In the genomic region with DNA sequence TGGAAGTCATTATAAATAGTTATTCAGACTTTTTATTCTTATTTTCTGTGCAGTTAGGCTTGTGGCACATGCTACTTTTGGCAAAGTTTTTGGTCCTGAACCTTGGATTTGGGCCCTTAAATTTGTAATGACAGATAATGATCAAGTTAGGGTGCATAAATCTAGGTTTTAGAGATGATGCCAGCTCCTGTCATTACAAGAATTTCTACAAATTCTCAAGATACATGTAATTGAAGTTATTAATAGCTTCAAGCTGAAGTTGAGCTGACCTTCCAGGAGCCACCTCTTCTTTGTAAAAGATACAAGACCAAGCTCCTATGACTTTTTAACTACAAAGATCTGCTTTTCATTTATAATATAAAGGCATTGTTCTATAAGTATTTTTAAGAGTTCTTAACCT, we compare ENCODE assay signal across 32 cellular contexts.
"Had no signal": no experiment of that assay in that cellular context is flagged by ENCODE, and none has a peak within 500 bp of the region (broad histone marks: within the 10 kb centered on the region; RNA-seq: fewer than 3 reads in every experiment).

No MANE protein-coding gene starts in this region.

- H3K4me3 Mint-ChIP-seq: natural killer cell; nephron; neural progenitor cell; stimulated activated memory B cell treated with anti-CD40 and anti-IgM and Interleukin-4, amounts not matched to agents 10 μg/mL and 1 μg/mL and 100 μg/mL, for 72 hours; stimulated activated naive CD8-positive, alpha-beta T cell treated with anti-CD3 and anti-CD28 coated beads, Interleukin-15, amount 100 ng/mL, for 72 hours; type B pancreatic cell had no signal

- H3K4me2 ChIP-seq: neural progenitor cell, smooth muscle cell had no signal

- H3K79me2 ChIP-seq: parathyroid adenoma had no signal

- H3K36me3 ChIP-seq: neural progenitor cell, ovary, right lobe of liver, sigmoid colon, spleen, suprapubic skin, tibial artery, transverse colon, upper lobe of right lung had no signal

- DNase-seq: natural killer cell; occipital lobe; ovary; posterior cingulate gyrus; psoas muscle; right cardiac atrium; right lobe of liver; sigmoid colon; spleen; stimulated activated CD4-positive, alpha-beta T cell treated with anti-CD3 and anti-CD28 coated beads, Interleukin-12 subunit alpha, Interleukin-12 subunit beta, amount 100 ng/mL, for 4 hours; stimulated activated CD4-positive, alpha-beta T cell treated with anti-CD3 and anti-CD28 coated beads, Interleukin-1b, Interleukin-23, amount 100 ng/mL, for 48 hours; stimulated activated CD4-positive, alpha-beta T cell treated with anti-CD3 and anti-CD28 coated beads, Interleukin-4, amount 100 ng/mL, for 1 hour; stimulated activated CD4-positive, alpha-beta T cell treated with anti-CD3 and anti-CD28 coated beads, Interleukin-4, amount 100 ng/mL, for 4 hours; stimulated activated CD8-positive, alpha-beta memory T cell treated with anti-CD3 and anti-CD28 coated beads, Interleukin-4, amount 100 ng/mL, for 48 hours; stimulated activated naive CD4-positive, alpha-beta T cell; stimulated activated naive CD8-positive, alpha-beta T cell treated with anti-CD3 and anti-CD28 coated beads, Interleukin-15, amount 100 ng/mL, for 72 hours; stimulated activated naive CD8-positive, alpha-beta T cell treated with anti-CD3 and anti-CD28 coated beads, Interleukin-15, Interleukin-2, amounts not matched to agents 100 U/mL and 50 U/mL, for 24 hours; substantia nigra; testis; tibial artery; transverse colon; upper lobe of right lung; uterus had no signal

- H3K4me1 ChIP-seq: neural progenitor cell, parathyroid adenoma, psoas muscle, right lobe of liver, sigmoid colon, spleen, suprapubic skin, testis, transverse colon, upper lobe of right lung, uterus had no signal

- H3K27ac ChIP-seq: neural progenitor cell, ovary, parathyroid adenoma, psoas muscle, right lobe of liver, sigmoid colon, skin epidermis, spleen, suprapubic skin, testis, tibial artery, transverse colon, upper lobe of right lung, uterus had no signal

- H3K9ac ChIP-seq: neural progenitor cell, parathyroid adenoma had no signal

- H3K27me3 ChIP-seq: neural progenitor cell, ovary, right lobe of liver, sigmoid colon, spleen, suprapubic skin, testis, tibial artery, transverse colon, upper lobe of right lung, uterus had no signal

- H2AFZ ChIP-seq: neural progenitor cell, parathyroid adenoma had no signal

- H3K27ac Mint-ChIP-seq: natural killer cell; nephron; neural progenitor cell; progenitor cell of endocrine pancreas; stimulated activated memory B cell treated with anti-CD40 and anti-IgM and Interleukin-4, amounts not matched to agents 10 μg/mL and 1 μg/mL and 100 μg/mL, for 72 hours; stimulated activated naive CD8-positive, alpha-beta T cell treated with anti-CD3 and anti-CD28 coated beads, Interleukin-15, amount 100 ng/mL, for 72 hours; type B pancreatic cell had no signal

- H3K27me3 Mint-ChIP-seq: stimulated activated naive CD8-positive, alpha-beta T cell treated with anti-CD3 and anti-CD28 coated beads, Interleukin-15, amount 100 ng/mL, for 72 hours; type B pancreatic cell had no signal

- H3K9me3 Mint-ChIP-seq: nephron; neural progenitor cell; stimulated activated naive CD8-positive, alpha-beta T cell treated with anti-CD3 and anti-CD28 coated beads, Interleukin-15, amount 100 ng/mL, for 72 hours; type B pancreatic cell had no signal

- H3K36me3 Mint-ChIP-seq: natural killer cell; neural progenitor cell; stimulated activated memory B cell treated with anti-CD40 and anti-IgM and Interleukin-4, amounts not matched to agents 10 μg/mL and 1 μg/mL and 100 μg/mL, for 72 hours; type B pancreatic cell had no signal

- H3K4me1 Mint-ChIP-seq: natural killer cell; nephron; neural progenitor cell; stimulated activated memory B cell treated with anti-CD40 and anti-IgM and Interleukin-4, amounts not matched to agents 10 μg/mL and 1 μg/mL and 100 μg/mL, for 72 hours; stimulated activated naive CD8-positive, alpha-beta T cell treated with anti-CD3 and anti-CD28 coated beads, Interleukin-15, amount 100 ng/mL, for 72 hours had no signal

- H3K4me3 ChIP-seq: neural progenitor cell, ovary, psoas muscle, right lobe of liver, sigmoid colon, skin epidermis, smooth muscle cell, spleen, suprapubic skin, testis, tibial artery, transverse colon, upper lobe of right lung, uterus had no signal

- H3K9me3 ChIP-seq: ovary, psoas muscle, right lobe of liver, sigmoid colon, suprapubic skin, testis, tibial artery, transverse colon, upper lobe of right lung, uterus had no signal
